ENCODE assay signal across 25 cellular contexts in the genomic region with DNA sequence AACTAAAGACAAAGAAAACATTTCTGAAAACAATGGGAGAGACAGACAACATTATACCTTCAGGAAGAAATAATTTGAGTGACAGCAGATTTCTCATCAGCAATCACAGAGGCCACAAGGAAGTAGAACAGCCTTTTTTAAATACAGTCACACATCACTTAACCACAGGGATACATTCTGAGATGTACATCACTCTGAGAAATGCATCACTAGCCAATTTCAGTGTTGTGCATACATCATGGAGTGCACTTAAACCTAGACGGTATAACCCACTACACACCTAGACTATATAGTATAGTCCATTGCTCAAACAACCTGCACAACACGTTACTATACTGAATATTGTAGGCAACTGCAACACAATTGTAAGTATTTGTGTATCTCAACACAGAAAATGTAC. TPM values are rescaled to one million over a fixed set of nuclear protein-coding genes. Genes with fewer than 3 reads are reported as not detected.
A peak's percentile ranks its signal among the peaks of the same experiment; 100 is the strongest.
DNase-seq lines count a peak whose midpoint lies in the region; ATAC-seq, FAIRE-seq and TF ChIP-seq lines count a peak whose summit lies in the region.
"Had no signal": no experiment of that assay in that cellular context is flagged by ENCODE, and none has a peak within 500 bp of the region (broad histone marks: within the 10 kb centered on the region; RNA-seq: fewer than 3 reads in every experiment).

No MANE protein-coding gene starts in this region.

- no peak for FAIRE-seq in GM12878 (lab: Jason Lieb, UNC)
- FAIRE-seq: A204.1, GM12892 had no signal

- 52% methylated on average over 2 of the region's 2 CpGs for WGBS in GM12878 (ENCODE audit: insufficient coverage, insufficient replicate concordance, low lambda C conversion rate, missing lambda C conversion rate)

- TF ChIP-seq POLR2A in GM12878 (IDR thresholded peaks at IDR 0.05; ENCODE audit: low read depth, low read length) = no peak

- no peak for TF ChIP-seq RAD21 in GM12878 (IDR thresholded peaks at IDR 0.05; ENCODE audit: insufficient read depth, low read depth, low read length)

- H3K36me3 ChIP-seq in GM12878 (ENCODE audit: control insufficient read depth in 2 of 2, insufficient read depth in 2 of 2, low read length in 1 of 2) = no peaks in the 10 kb centered on the region

- H3K4me2 ChIP-seq in GM12878 (ENCODE audit: control insufficient read depth, insufficient read depth) = no peak overlapping the region
- H3K4me2 ChIP-seq: GM23338 had no signal

- peaks cover 0 to 5% of the 10 kb centered on the region in 2 donors for H3K36me3 Mint-ChIP-seq in activated T-cell treated with anti-CD3 and anti-CD28 coated beads, Interleukin-2, amount 50 U/mL, for 72 hours (ENCODE audit: insufficient read depth in 2 of 2)
- peaks cover 6% of the 10 kb centered on the region for H3K36me3 Mint-ChIP-seq in stimulated activated effector memory CD8-positive, alpha-beta T cell treated with anti-CD3 and anti-CD28 coated beads, Interleukin-12 subunit alpha, Interleukin-12 subunit beta, amount 100 ng/mL, for 72 hours
- H3K36me3 Mint-ChIP-seq: CD4-positive, alpha-beta memory T cell had no signal

- H2AFZ ChIP-seq in GM12878 (ENCODE audit: control insufficient read depth, low read depth, low read length) = no peak overlapping the region
- H2AFZ ChIP-seq: GM23338 had no signal

- no peaks in the 10 kb centered on the region; the same call in 2 of the 3 replicates for H3K9me3 ChIP-seq in GM12878 (replicated peaks; ENCODE audit: control insufficient read depth, insufficient read depth, low read length)

- H3K4me3 Mint-ChIP-seq in activated T-cell treated with anti-CD3 and anti-CD28 coated beads, Interleukin-2, amount 50 U/mL, for 72 hours = peak overlapping the region in 1 of 2 donors; percentile 1
- no peak overlapping the region for H3K4me3 Mint-ChIP-seq in stimulated activated effector memory CD8-positive, alpha-beta T cell treated with anti-CD3 and anti-CD28 coated beads, Interleukin-12 subunit alpha, Interleukin-12 subunit beta, amount 100 ng/mL, for 72 hours
- H3K4me3 Mint-ChIP-seq: CD4-positive, alpha-beta memory T cell; GM23338; H9; HFFc6 had no signal

- H4K20me1 ChIP-seq in GM12878 (ENCODE audit: control insufficient read depth, insufficient read depth) = no peaks in the 10 kb centered on the region

- in situ Hi-C loops in GM12878 (cut with MboI) = no loop called here

- SMC1A ChIA-PET in GM12878 (lab: Charles Lee; ENCODE audit: uncharacterized antibody, unreplicated experiment) = interaction anchor here (0.6 kb wide), 1 partner anchor 23 kb away, joined by 3 read pairs; no protein-coding TSS in a partner anchor

- peaks cover 11% of the 10 kb centered on the region for H3K4me1 Mint-ChIP-seq in activated T-cell treated with anti-CD3 and anti-CD28 coated beads, Interleukin-2, amount 50 U/mL, for 72 hours (ENCODE audit: low read depth)
- peaks cover 17% of the 10 kb centered on the region for H3K4me1 Mint-ChIP-seq in stimulated activated effector memory CD8-positive, alpha-beta T cell treated with anti-CD3 and anti-CD28 coated beads, Interleukin-12 subunit alpha, Interleukin-12 subunit beta, amount 100 ng/mL, for 72 hours
- H3K4me1 Mint-ChIP-seq: CD4-positive, alpha-beta memory T cell; GM23338; H9 had no signal

- no peak overlapping the region for H3K27ac Mint-ChIP-seq in activated T-cell treated with anti-CD3 and anti-CD28 coated beads, Interleukin-2, amount 50 U/mL, for 72 hours
- H3K27ac Mint-ChIP-seq in stimulated activated effector memory CD8-positive, alpha-beta T cell treated with anti-CD3 and anti-CD28 coated beads, Interleukin-12 subunit alpha, Interleukin-12 subunit beta, amount 100 ng/mL, for 72 hours = no peak overlapping the region
- H3K27ac Mint-ChIP-seq: CD4-positive, alpha-beta memory T cell; GM23338; H9; HFFc6 had no signal

- H3K27me3 Mint-ChIP-seq in activated T-cell treated with anti-CD3 and anti-CD28 coated beads, Interleukin-2, amount 50 U/mL, for 72 hours (ENCODE audit: low read depth) = no peaks in the 10 kb centered on the region
- H3K27me3 Mint-ChIP-seq: CD4-positive, alpha-beta memory T cell had no signal

- H3K9ac ChIP-seq in GM12878 (ENCODE audit: control insufficient read depth, insufficient read depth, low read length) = no peak overlapping the region

- no peak for TF ChIP-seq EP300 in GM12878 (IDR thresholded peaks at IDR 0.05; ENCODE audit: borderline replicate concordance in 1 of 2, control insufficient read depth in 1 of 2, low read depth in 2 of 2, low read length in 2 of 2)

- H3K79me2 ChIP-seq in GM12878 (ENCODE audit: control insufficient read depth, insufficient read depth, low read length) = no peaks in the 10 kb centered on the region

- no peak overlapping the region for H3K4me3 ChIP-seq in GM12878
- H3K4me3 ChIP-seq: GM23338 had no signal

- POLR2A ChIA-PET in GM12878 (lab: Charles Lee) = interaction anchor here (0.6 kb wide), 1 partner anchor 11 kb away, joined by 8 read pairs; no protein-coding TSS in a partner anchor

- peak; percentile 40 to 72 for ATAC-seq in activated T-cell treated with anti-CD3 and anti-CD28 coated beads, Interleukin-2, amount 50 U/mL, for 72 hours (replicated peaks in 1 of 2)
- no peak for ATAC-seq in GM12878
- peak; percentile 85 for ATAC-seq in stimulated activated effector memory CD8-positive, alpha-beta T cell treated with anti-CD3 and anti-CD28 coated beads, Interleukin-12 subunit alpha, Interleukin-12 subunit beta, amount 100 ng/mL, for 72 hours
- ATAC-seq: GM23338, HCT116 had no signal

- H3K9me3 Mint-ChIP-seq in activated T-cell treated with anti-CD3 and anti-CD28 coated beads, Interleukin-2, amount 50 U/mL, for 72 hours = no peaks in the 10 kb centered on the region
- H3K9me3 Mint-ChIP-seq in stimulated activated effector memory CD8-positive, alpha-beta T cell treated with anti-CD3 and anti-CD28 coated beads, Interleukin-12 subunit alpha, Interleukin-12 subunit beta, amount 100 ng/mL, for 72 hours = no peaks in the 10 kb centered on the region
- H3K9me3 Mint-ChIP-seq: GM23338, HFFc6 had no signal

- peak; percentile 28 for DNase-seq in DMS53 (lab: John Stamatoyannopoulos, UW)
- no peak for DNase-seq in DMS53 treated with DMSO at 0.1 percent for 48 hours (lab: John Stamatoyannopoulos, UW; ENCODE audit: unreplicated experiment)
- DNase-seq in activated T-cell treated with anti-CD3 and anti-CD28 coated beads, Interleukin-2, amount 50 U/mL, for 72 hours = no peak
- DNase-seq in activated T-cell treated with anti-CD3 and anti-CD28 coated beads for 4 hours = no peak
- DNase-seq in GM12878 (ENCODE audit: low read depth, low spot score) = no peak
- no peak for DNase-seq in stimulated activated effector memory CD8-positive, alpha-beta T cell treated with anti-CD3 and anti-CD28 coated beads, Interleukin-12 subunit alpha, Interleukin-12 subunit beta, amount 100 ng/mL, for 72 hours (ENCODE audit: low spot score in 2 of 2)
- DNase-seq in cerebellum (ENCODE audit: low spot score) = no peak
- DNase-seq in AML-193 (lab: John Stamatoyannopoulos, UW) = no peak
- DNase-seq: ACHN; C1 segment of cervical spinal cord; Calu3; CD4-positive, alpha-beta memory T cell; COR-L47; DMS79; EL; GDM1; H9; HFFc6 had no signal

- RAD21 ChIA-PET in GM12878 (lab: Charles Lee; ENCODE audit: unreplicated experiment) = no interaction called here

- no peaks in the 10 kb centered on the region for H3K4me1 ChIP-seq in GM12878 (ENCODE audit: control insufficient read depth, insufficient read depth, low read length)

- TF ChIP-seq CTCF in GM12878 (IDR thresholded peaks at IDR 0.05 in 2 of 3, conservative IDR thresholded peaks at IDR 0.05 in 1 of 3; ENCODE audit: control insufficient read depth in 2 of 3, extremely low read depth in 1 of 3, insufficient read depth in 1 of 3, low read depth in 3 of 3, low read length in 3 of 3) = no peak

- intact Hi-C loops in GM12878 (cut with micrococcal nuclease; ENCODE audit: unreplicated experiment) = no loop called here

- no peaks in the 10 kb centered on the region for H3K27me3 ChIP-seq in GM12878 (replicated peaks in 1 of 2; ENCODE audit: control insufficient read depth in 2 of 2, insufficient read depth in 2 of 2, low read length in 1 of 2)

- CTCF ChIA-PET in GM12878 (lab: Yijun Ruan, JAX) = interaction anchor here (1.6 kb wide), 1 partner anchor 33 kb away, joined by 6 read pairs; no protein-coding TSS in a partner anchor

- BruUV-seq in GM12878 (replicated peaks; lab: Mats Ljungman, UMichigan) = no TSS peak

- H3K27ac ChIP-seq in GM12878 (ENCODE audit: control insufficient read depth, insufficient read depth) = no peak overlapping the region
- H3K27ac ChIP-seq: 22Rv1 had no signal

RNA-seq across cellular contexts. Expression of a gene that starts 24.9 kb away (rescaled TPM):
- not detected for total RNA-seq in activated T-cell treated with anti-CD3 and anti-CD28 coated beads, Interleukin-2, amount 50 U/mL, for 72 hours
- not detected in 2 replicates for total RNA-seq in GM12878 (2013; cell fraction: nucleolus; rRNA removed)
- total RNA-seq in GM12878 (2014; rRNA removed) (not detected in 2 replicates), GM12878 (2014; rRNA removed; fragmentation: Illumina TruSeq; extraction: Trizol) (not detected in 2 replicates), GM12878 (2021) (not detected in 2 replicates), cerebellum (0.18 TPM)
- not detected for polyA plus RNA-seq in GM12878 (2011; ENCODE audit: low read depth)
- polyA plus RNA-seq in GM12878 (2011; rRNA removed) (not detected in 2 replicates), GM12878 (2014; fragmentation: Illumina TruSeq; extraction: Trizol) (not detected in 2 replicates), GM12878 (2014; fragmentation: Nextera tagmentation; extraction: Ambion mirVana) (under 1 TPM; 0.23 to 0.51 TPM), GM12878 (2014; rRNA removed) (not detected in 2 replicates), GM12878 (2016; fragmentation: Nextera tagmentation; extraction: Ambion mirVana) (under 1 TPM; 0.64 to 0.82 TPM)
- polyA plus RNA-seq in GM12878 (2011; cell fraction: cytosol; rRNA removed) = not detected in 2 replicates
- polyA plus RNA-seq in GM12878 (2011; cell fraction: nucleus; rRNA removed) = 0.04 TPM in 1 of 2 replicates, not detected in the other
- polyA plus RNA-seq in GM12878 (2012) = 0.60 and 0.83 TPM in 2 replicates
- polyA minus RNA-seq in GM12878 (2011; rRNA and poly(A)+ RNA removed) = not detected in 2 replicates
- polyA minus RNA-seq in GM12878 (2011; cell fraction: cytosol; rRNA and poly(A)+ RNA removed) = not detected in 2 replicates
- polyA minus RNA-seq in GM12878 (2011; cell fraction: nucleus; rRNA and poly(A)+ RNA removed) = not detected in 2 replicates
- total RNA-seq: Calu3; CD4-positive, alpha-beta memory T cell; H4; HFFc6 had no signal
- polyA plus RNA-seq: BJ had no signal

RNA-seq across cellular contexts. Expression of a gene that starts 41.4 kb away (rescaled TPM):
- total RNA-seq in activated T-cell treated with anti-CD3 and anti-CD28 coated beads, Interleukin-2, amount 50 U/mL, for 72 hours = 100 to 1,000 TPM; 127 to 160 TPM
- total RNA-seq in GM12878 (2013; cell fraction: nucleolus; rRNA removed) = 33.2 and 42.6 TPM in 2 replicates
- total RNA-seq in GM12878 (2014; rRNA removed) (247 and 253 TPM in 2 replicates), GM12878 (2014; rRNA removed; fragmentation: Illumina TruSeq; extraction: Trizol) (96.6 and 106 TPM in 2 replicates), GM12878 (2021) (171 and 175 TPM in 2 replicates), cerebellum (35.2 TPM)
- polyA plus RNA-seq in GM12878 (2011; ENCODE audit: low read depth) = 208 TPM
- polyA plus RNA-seq in GM12878 (2011; rRNA removed) (54.4 and 97.4 TPM in 2 replicates), GM12878 (2014; fragmentation: Illumina TruSeq; extraction: Trizol) (87.0 and 218 TPM in 2 replicates), GM12878 (2014; fragmentation: Nextera tagmentation; extraction: Ambion mirVana) (100 to 1,000 TPM; 108 to 150 TPM), GM12878 (2014; rRNA removed) (202 and 223 TPM in 2 replicates), GM12878 (2016; fragmentation: Nextera tagmentation; extraction: Ambion mirVana) (100 to 1,000 TPM; 342 to 345 TPM)
- 148 and 167 TPM in 2 replicates for polyA plus RNA-seq in GM12878 (2011; cell fraction: cytosol; rRNA removed)
- 104 and 128 TPM in 2 replicates for polyA plus RNA-seq in GM12878 (2011; cell fraction: nucleus; rRNA removed)
- polyA plus RNA-seq in GM12878 (2012) = 332 and 422 TPM in 2 replicates
- 43.1 and 73.6 TPM in 2 replicates for polyA minus RNA-seq in GM12878 (2011; rRNA and poly(A)+ RNA removed)
- polyA minus RNA-seq in GM12878 (2011; cell fraction: cytosol; rRNA and poly(A)+ RNA removed) = 77.8 and 83.1 TPM in 2 replicates
- 29.1 and 37.7 TPM in 2 replicates for polyA minus RNA-seq in GM12878 (2011; cell fraction: nucleus; rRNA and poly(A)+ RNA removed)

RNA-seq across cellular contexts. Expression of a gene that starts 51.9 kb away (rescaled TPM):
- total RNA-seq in activated T-cell treated with anti-CD3 and anti-CD28 coated beads, Interleukin-2, amount 50 U/mL, for 72 hours = 1 to 10 TPM; 1.4 to 2.0 TPM
- total RNA-seq in GM12878 (2013; cell fraction: nucleolus; rRNA removed) = 1.1 and 2.2 TPM in 2 replicates
- total RNA-seq in GM12878 (2014; rRNA removed) (0.06 and 0.22 TPM in 2 replicates), GM12878 (2014; rRNA removed; fragmentation: Illumina TruSeq; extraction: Trizol) (0.09 and 0.18 TPM in 2 replicates), GM12878 (2021) (0.56 and 0.85 TPM in 2 replicates), cerebellum (2.1 TPM)
- polyA plus RNA-seq in GM12878 (2011; ENCODE audit: low read depth) = 0.18 TPM
- polyA plus RNA-seq in GM12878 (2011; rRNA removed) (0.10 and 0.12 TPM in 2 replicates), GM12878 (2014; fragmentation: Illumina TruSeq; extraction: Trizol) (0.05 and 0.15 TPM in 2 replicates), GM12878 (2014; fragmentation: Nextera tagmentation; extraction: Ambion mirVana) (under 1 TPM; 0.09 to 0.11 TPM), GM12878 (2014; rRNA removed) (0.08 and 0.14 TPM in 2 replicates), GM12878 (2016; fragmentation: Nextera tagmentation; extraction: Ambion mirVana) (under 1 TPM in 1 of 2 experiments, not detected in 1; 0.32 TPM)
- 0.15 and 0.27 TPM in 2 replicates for polyA plus RNA-seq in GM12878 (2011; cell fraction: cytosol; rRNA removed)
- polyA plus RNA-seq in GM12878 (2011; cell fraction: nucleus; rRNA removed) = 0.66 and 0.73 TPM in 2 replicates
- 0.13 and 0.20 TPM in 2 replicates for polyA plus RNA-seq in GM12878 (2012)
- 0.26 and 0.29 TPM in 2 replicates for polyA minus RNA-seq in GM12878 (2011; rRNA and poly(A)+ RNA removed)
- 2.1 TPM in 1 of 2 replicates, not detected in the other for polyA minus RNA-seq in GM12878 (2011; cell fraction: cytosol; rRNA and poly(A)+ RNA removed)
- polyA minus RNA-seq in GM12878 (2011; cell fraction: nucleus; rRNA and poly(A)+ RNA removed) = 0.85 TPM in 1 of 2 replicates, not detected in the other
- total RNA-seq: Calu3; CD4-positive, alpha-beta memory T cell; H4; HFFc6 had no signal
- polyA plus RNA-seq: BJ; CD4-positive, alpha-beta memory T cell had no signal
